Comparison of ENCODE assay signal across 1 cellular context in genomic region chr15:74540135-74540760, GRCh38.
TF ChIP-seq lines count a peak whose summit lies in the region.

No MANE protein-coding gene starts in this region.

TF ChIP-seq in GM23338, 12 proteins besides CTCF, POLR2A, EP300 and RAD21 (continued from another document):
- TF ChIP-seq ZNF462 (CRISPR knock-in tag; IDR thresholded peaks at IDR 0.05) (no peak), CREB1 (CRISPR knock-in tag; IDR thresholded peaks at IDR 0.05; ENCODE audit: low read depth) (no peak)
